Comparison of ENCODE assay signal across 30 cellular contexts in the genomic region with DNA sequence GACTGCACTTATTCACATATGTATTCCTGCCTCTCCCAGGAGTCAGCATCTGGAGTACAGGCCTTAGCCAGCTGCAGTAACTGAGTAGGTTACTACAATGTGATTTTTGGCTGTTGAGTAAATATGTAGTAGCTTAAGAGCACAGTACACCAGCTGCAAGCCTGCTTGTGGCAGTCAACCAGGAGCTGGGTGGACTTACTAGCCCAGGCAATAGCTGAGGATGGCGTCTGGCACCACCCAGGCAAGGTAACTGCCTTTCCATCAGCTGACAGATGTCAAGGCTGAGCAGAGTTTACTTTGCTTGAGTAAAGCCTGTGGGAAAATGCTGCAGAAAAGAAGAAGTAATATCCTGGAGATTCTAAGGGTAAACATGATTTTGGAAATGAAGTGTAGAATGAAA. TPM values are rescaled to one million over a fixed set of nuclear protein-coding genes. Genes with fewer than 3 reads are reported as not detected.
"Had no signal": no experiment of that assay in that cellular context is flagged by ENCODE, and none has a peak within 500 bp of the region (broad histone marks: within the 10 kb centered on the region; RNA-seq: fewer than 3 reads in every experiment).

No MANE protein-coding gene starts in this region.

- H3K27me3 Mint-ChIP-seq: activated CD4-positive, alpha-beta T cell treated with anti-CD3 and anti-CD28 coated beads, Interleukin-2, amount 10 ng/mL, durations not matched to agents 24 days and 14 days; activated naive CD8-positive, alpha-beta T cell; T-helper 17 cell had no signal

- H3K27ac Mint-ChIP-seq: activated CD4-positive, alpha-beta T cell treated with anti-CD3 and anti-CD28 coated beads, Interleukin-2, amount 10 ng/mL, durations not matched to agents 24 days and 14 days; activated naive CD8-positive, alpha-beta T cell; activated T-cell treated with anti-CD3 and anti-CD28 coated beads, Interleukin-2, amount 50 U/mL, for 72 hours; activated T-helper 2 cell treated with anti-CD3 and anti-CD28 coated beads, Interferon-gamma antibody, Interleukin-2, Interleukin-4, amounts not matched to agents 10 μg/mL and 5 μg/mL and 100 μg/mL, durations not matched to agents 14 hours and 24 hours and 36 hours; T-helper 17 cell; WTC11 had no signal

- H3K4me1 ChIP-seq: SJSA1 had no signal

- ATAC-seq: activated T-cell treated with anti-CD3 and anti-CD28 coated beads, Interleukin-2, amount 50 U/mL, for 72 hours; PC-3; SK-N-SH treated with all-trans-retinoic acid at 6 μM for 48 hours; T-helper 17 cell; WTC11 had no signal

- H3K4me3 Mint-ChIP-seq: activated CD4-positive, alpha-beta T cell treated with anti-CD3 and anti-CD28 coated beads, Interleukin-2, amount 10 ng/mL, durations not matched to agents 24 days and 14 days; activated naive CD8-positive, alpha-beta T cell; activated T-cell treated with anti-CD3 and anti-CD28 coated beads, Interleukin-2, amount 50 U/mL, for 72 hours; T-helper 17 cell; WTC11 had no signal

- H3K4me1 Mint-ChIP-seq: T-helper 17 cell, WTC11 had no signal

- H3K36me3 ChIP-seq: SJSA1 had no signal

- H3K27ac ChIP-seq: brain microvascular endothelial cell, cardiac muscle cell, SJSA1 had no signal

- FAIRE-seq: astrocyte, RCC 7860 had no signal

- H3K9me3 ChIP-seq: MG63, SJSA1 had no signal

- H3K4me3 ChIP-seq: cardiac muscle cell, MG63, SJSA1 had no signal

- H3K27me3 ChIP-seq: brain microvascular endothelial cell, cardiac muscle cell, MG63, SJSA1 had no signal

- DNase-seq: activated CD4-positive, alpha-beta T cell treated with anti-CD3 and anti-CD28 coated beads for 1 hour; activated CD4-positive, alpha-beta T cell treated with anti-CD3 and anti-CD28 coated beads, Interleukin-2, amount 10 ng/mL, durations not matched to agents 24 days and 14 days; activated CD4-positive, alpha-beta T cell treated with anti-CD3 and anti-CD28 coated beads, Interleukin-2, amount 50 U/mL, for 48 hours; activated gamma-delta T cell treated with Interleukin-2 at 50 U/mL for 16 hours; activated T-cell treated with anti-CD3 and anti-CD28 coated beads for 4 hours; activated T-cell treated with anti-CD3 and anti-CD28 coated beads, Interleukin-2, amount 50 U/mL, for 72 hours; amygdala; brain microvascular endothelial cell; MG63; MV-4-11; NCI-H1092 treated with DMSO at 0.1 percent for 48 hours; NCI-H1417 treated with DMSO at 0.1 percent for 48 hours; NCI-H1694 treated with DMSO at 0.1 percent for 48 hours; NCI-H2029 treated with DMSO at 0.1 percent for 48 hours; NCI-H345; NCI-H510A; NCI-H69; PC-3; SHP77; SW 1271; T-helper 17 cell; T-helper 9 cell had no signal

RNA-seq across cellular contexts. Expression of a gene that starts 53.3 kb away (rescaled TPM):
- total RNA-seq: astrocyte, PC-3 had no signal
